Comparison of ENCODE assay signal across 22 cellular contexts in genomic region chr4:7051905-7052304, GRCh38.
"Had no signal": no experiment of that assay in that cellular context is flagged by ENCODE, and none has a peak within 500 bp of the region (broad histone marks: within the 10 kb centered on the region; RNA-seq: fewer than 3 reads in every experiment).

No MANE protein-coding gene starts in this region.

- H3K9me3 ChIP-seq: breast epithelium had no signal

- H3K27me3 ChIP-seq: breast epithelium had no signal

- DNase-seq: activated B cell treated with CpG ODN at 0.5 μM for 24 hours; activated CD4-positive, alpha-beta memory T cell treated with anti-CD3 and anti-CD28 coated beads for 36 hours; activated CD4-positive, alpha-beta T cell treated with anti-CD3 and anti-CD28 coated beads for 1 hour; activated CD4-positive, alpha-beta T cell treated with anti-CD3 and anti-CD28 coated beads, Interleukin-2, amount 10 ng/mL, durations not matched to agents 24 days and 14 days; activated CD8-positive, alpha-beta memory T cell treated with anti-CD3 and anti-CD28 coated beads for 24 hours; activated gamma-delta T cell treated with Interleukin-2 at 50 U/mL for 16 hours; activated naive CD4-positive, alpha-beta T cell treated with anti-CD3 and anti-CD28 coated beads, Interleukin-2, amount 10 ng/mL, durations not matched to agents 7 days and 5 days; activated naive CD8-positive, alpha-beta T cell treated with anti-CD3 and anti-CD28 coated beads for 36 hours; activated T-cell treated with anti-CD3 and anti-CD28 coated beads, Interleukin-2, amount 50 U/mL, for 72 hours; anterior cingulate cortex; KG1; NCI-H1048; NCI-H146; NCI-H187 treated with DMSO at 0.1 percent for 48 hours; NCI-H2081 treated with DMSO at 0.1 percent for 48 hours; NCI-H446; NCI-H524; PC-3; SIG-M5; T-helper 17 cell; T-helper 9 cell had no signal

- H3K36me3 ChIP-seq: breast epithelium had no signal

- ATAC-seq: activated T-cell treated with anti-CD3 and anti-CD28 coated beads, Interleukin-2, amount 50 U/mL, for 72 hours; PC-3; T-helper 17 cell had no signal

- H3K27ac ChIP-seq: breast epithelium had no signal

- H3K4me3 ChIP-seq: breast epithelium had no signal
